26 cellular contexts compared by ENCODE assay signal in genomic region chr13:107681611-107682010, GRCh38.
"Had no signal": no experiment of that assay in that cellular context is flagged by ENCODE, and none has a peak within 500 bp of the region (broad histone marks: within the 10 kb centered on the region; RNA-seq: fewer than 3 reads in every experiment).

No MANE protein-coding gene starts in this region.

- H3K27me3 ChIP-seq: adrenal gland, body of pancreas, heart left ventricle, left lung, right lobe of liver, tibial nerve had no signal

- H3K9me3 Mint-ChIP-seq: activated naive CD8-positive, alpha-beta T cell treated with anti-CD3 and anti-CD28 coated beads for 36 hours had no signal

- H3K27me3 Mint-ChIP-seq: activated naive CD8-positive, alpha-beta T cell treated with anti-CD3 and anti-CD28 coated beads for 36 hours; effector memory CD8-positive, alpha-beta T cell; natural killer cell treated with Interleukin-12 subunit alpha and Interleukin-12 subunit beta and Interleukin-15 and Interleukin-18, amount 100 ng/mL, for 72 hours had no signal

- H3K27ac ChIP-seq: adrenal gland, body of pancreas, coronary artery, heart left ventricle, left lung, lower lobe of right lung, right lobe of liver, tibial nerve had no signal

- H3K9me3 ChIP-seq: adrenal gland, body of pancreas, heart left ventricle, left lung, mucosa of descending colon, right lobe of liver, tibial nerve had no signal

- H3K4me1 ChIP-seq: adrenal gland, body of pancreas, heart left ventricle, left lung, lower lobe of right lung, right lobe of liver, tibial nerve had no signal

- H3K4me3 ChIP-seq: adrenal gland, body of pancreas, coronary artery, heart left ventricle, left lung, lower lobe of right lung, mucosa of descending colon, right lobe of liver, tibial nerve had no signal

- H3K4me3 Mint-ChIP-seq: activated naive CD4-positive, alpha-beta T cell treated with anti-CD3 and anti-CD28 coated beads for 36 hours; activated naive CD8-positive, alpha-beta T cell treated with anti-CD3 and anti-CD28 coated beads for 36 hours; activated T-helper 1 cell treated with anti-CD3 and anti-CD28 coated beads, Interleukin-12 subunit alpha, Interleukin-12 subunit beta, Interleukin-2, Interleukin-4 antibody, amounts not matched to agents 30 ng/mL and 10 ng/mL and 1 ng/mL, durations not matched to agents 14 hours and 24 hours and 36 hours; effector memory CD8-positive, alpha-beta T cell; natural killer cell treated with Interleukin-12 subunit alpha and Interleukin-12 subunit beta and Interleukin-15 and Interleukin-18, amount 100 ng/mL, for 72 hours had no signal

- H3K36me3 ChIP-seq: adrenal gland, heart left ventricle, left lung, lower lobe of right lung, right lobe of liver, tibial nerve had no signal

- DNase-seq: activated CD4-positive, alpha-beta T cell treated with anti-CD3 and anti-CD28 coated beads for 48 hours; activated CD4-positive, alpha-beta T cell treated with anti-CD3 and anti-CD28 coated beads, Interleukin-2, amount 50 U/mL, for 48 hours; activated CD8-positive, alpha-beta memory T cell treated with anti-CD3 and anti-CD28 coated beads, Interleukin-2, amount 50 U/mL, for 4 hours; activated effector memory CD4-positive, alpha-beta T cell treated with anti-CD3 and anti-CD28 coated beads, Interleukin-2, amount 50 U/mL, for 16 hours; activated naive CD4-positive, alpha-beta T cell treated with anti-CD3 and anti-CD28 coated beads for 36 hours; activated naive CD8-positive, alpha-beta T cell treated with anti-CD3 and anti-CD28 coated beads for 36 hours; activated T-cell treated with anti-CD3 and anti-CD28 coated beads, Interleukin-2, amount 50 U/mL, for 1 hour; adrenal gland; aorta; body of pancreas; cerebellar nuclear complex; effector memory CD8-positive, alpha-beta T cell; foreskin fibroblast; heart left ventricle; lower lobe of right lung; mesendoderm; mucosa of descending colon; posterior cingulate gyrus; right lobe of liver; stimulated activated CD4-positive, alpha-beta T cell treated with anti-CD3 and anti-CD28 coated beads, Interleukin-2, amount 100 ng/mL, for 48 hours; stimulated activated naive CD4-positive, alpha-beta T cell treated with Interleukin-2 at 50 U/mL for 16 hours had no signal

- H3K4me1 Mint-ChIP-seq: activated naive CD8-positive, alpha-beta T cell treated with anti-CD3 and anti-CD28 coated beads for 36 hours had no signal

- H3K27ac Mint-ChIP-seq: activated naive CD4-positive, alpha-beta T cell treated with anti-CD3 and anti-CD28 coated beads for 36 hours; activated naive CD8-positive, alpha-beta T cell treated with anti-CD3 and anti-CD28 coated beads for 36 hours; activated T-helper 1 cell treated with anti-CD3 and anti-CD28 coated beads, Interleukin-12 subunit alpha, Interleukin-12 subunit beta, Interleukin-2, Interleukin-4 antibody, amounts not matched to agents 30 ng/mL and 10 ng/mL and 1 ng/mL, durations not matched to agents 14 hours and 24 hours and 36 hours; effector memory CD8-positive, alpha-beta T cell; natural killer cell treated with Interleukin-12 subunit alpha and Interleukin-12 subunit beta and Interleukin-15 and Interleukin-18, amount 100 ng/mL, for 72 hours had no signal

- H3K36me3 Mint-ChIP-seq: activated naive CD8-positive, alpha-beta T cell treated with anti-CD3 and anti-CD28 coated beads for 36 hours; natural killer cell treated with Interleukin-12 subunit alpha and Interleukin-12 subunit beta and Interleukin-15 and Interleukin-18, amount 100 ng/mL, for 72 hours had no signal
